1 cellular context compared by ENCODE assay signal in genomic region chr9:37509536-37509935, GRCh38.
TF ChIP-seq lines count a peak whose summit lies in the region.

No MANE protein-coding gene starts in this region.

TF ChIP-seq in WTC11, 78 proteins besides CTCF, POLR2A, EP300 and RAD21 (continued from another document):
- TF ChIP-seq ARID4B (CRISPR knock-in tag; IDR thresholded peaks at IDR 0.05; ENCODE audit: borderline replicate concordance), result no peak
- no peak for TF ChIP-seq JUN (CRISPR knock-in tag; IDR thresholded peaks at IDR 0.05)
- TF ChIP-seq ZMAT4 (CRISPR knock-in tag; IDR thresholded peaks at IDR 0.05), result no peak
